17 cellular contexts compared by ENCODE assay signal in genomic region chr3:194298331-194299227, GRCh38. TPM values are rescaled to one million over a fixed set of nuclear protein-coding genes. Genes with fewer than 3 reads are reported as not detected.
DNase-seq lines count a peak whose midpoint lies in the region; TF ChIP-seq lines count a peak whose summit lies in the region.
"Had no signal": no experiment of that assay in that cellular context is flagged by ENCODE, and none has a peak within 500 bp of the region (broad histone marks: within the 10 kb centered on the region; RNA-seq: fewer than 3 reads in every experiment).

No MANE protein-coding gene starts in this region.

- H3K27me3 ChIP-seq in BE2C (no peaks in the 10 kb centered on the region), neuronal stem cell (ENCODE audit: control insufficient read depth in 3 of 3, insufficient read depth in 3 of 3, low read depth in 1 of 3, low read length in 3 of 3) (peaks cover 0 to 6% (median 0%) of the 10 kb centered on the region in 3 experiments)
- H3K27me3 ChIP-seq: hepatocyte had no signal

- H3K9ac ChIP-seq in neuronal stem cell (ENCODE audit: low read depth, low read length, poor library complexity), result peak overlapping the region; percentile 46

- H4K8ac ChIP-seq in neuronal stem cell (ENCODE audit: low read depth, low read length), result no peak overlapping the region

- no peaks in the 10 kb centered on the region for H3K79me1 ChIP-seq in neuronal stem cell (ENCODE audit: low read depth, low read length)

- no peaks in the 10 kb centered on the region for H3K9me3 ChIP-seq in BE2C
- no peaks in the 10 kb centered on the region for H3K9me3 ChIP-seq in neuronal stem cell (replicated peaks in 1 of 2; ENCODE audit: control insufficient read depth in 2 of 2, insufficient read depth in 1 of 2, low read depth in 1 of 2, low read length in 2 of 2)

- peak; percentile 55 for DNase-seq in BE2C
- peak; percentile 25 for DNase-seq in DMS79 treated with DMSO at 0.1 percent for 48 hours (lab: John Stamatoyannopoulos, UW)
- DNase-seq in SW480 (ENCODE audit: low spot score), result peak; percentile 57
- no peak for DNase-seq in neuronal stem cell (ENCODE audit: low spot score)
- no peak for DNase-seq in activated CD4-positive, CD25-positive, alpha-beta regulatory T cell treated with anti-CD3 and anti-CD28 coated beads, Interleukin-2, amount 50 U/mL, for 72 hours
- no peak for DNase-seq in stimulated activated CD4-positive, alpha-beta T cell treated with anti-CD3 and anti-CD28 coated beads, Interleukin-4, amount 100 ng/mL, for 1 hour
- no peak for DNase-seq in SHP77 treated with DMSO at 0.1 percent for 48 hours (lab: John Stamatoyannopoulos, UW)
- DNase-seq: activated CD4-positive, alpha-beta T cell treated with anti-CD3 and anti-CD28 coated beads, Interleukin-2, amount 10 ng/mL, durations not matched to agents 7 days and 5 days; COR-L47; kidney; NCI-H1417; NCI-H226; RPMI8226; stimulated activated naive CD4-positive, alpha-beta T cell treated with Interleukin-2 at 50 U/mL for 16 hours; SW 1271 had no signal

- no peak overlapping the region for H3K4ac ChIP-seq in neuronal stem cell (ENCODE audit: low read length)

- no peak overlapping the region for H2BK12ac ChIP-seq in neuronal stem cell (ENCODE audit: low read length)

- no peak overlapping the region for H3K4me3 ChIP-seq in BE2C (ENCODE audit: low read depth, low read length)
- peak overlapping the region in 1 of 2 donors; percentile 3 for H3K4me3 ChIP-seq in neuronal stem cell (ENCODE audit: low read length in 2 of 2)
- H3K4me3 ChIP-seq: coronary artery, hepatocyte had no signal

- H2BK120ac ChIP-seq in neuronal stem cell (ENCODE audit: low read depth, low read length), result no peak overlapping the region

- no peak overlapping the region for H2AFZ ChIP-seq in neuronal stem cell (ENCODE audit: low read length)
- H2AFZ ChIP-seq: hepatocyte had no signal

- peak overlapping the region; percentile 1 for H2AK5ac ChIP-seq in neuronal stem cell (ENCODE audit: low read depth, low read length)

- H3K4me2 ChIP-seq in neuronal stem cell (ENCODE audit: insufficient read depth, low read length, poor library complexity, severe bottlenecking), result no peak overlapping the region
- H3K4me2 ChIP-seq: hepatocyte had no signal

- no CpG with 5 or more reads among the region's 19 CpGs for WGBS in neuronal stem cell (ENCODE audit: extremely low coverage in 2 of 2, insufficient read length in 2 of 2, insufficient replicate concordance in 1 of 2), 2 donors

- TF ChIP-seq CTCF in BE2C (IDR thresholded peaks at IDR 0.05; ENCODE audit: low read depth, low read length), result no peak

- no peak overlapping the region for H4K91ac ChIP-seq in neuronal stem cell (ENCODE audit: low read depth, low read length, poor library complexity)

- H2BK5ac ChIP-seq in neuronal stem cell (ENCODE audit: low read length), result no peak overlapping the region

- no peak overlapping the region for H3K14ac ChIP-seq in neuronal stem cell (ENCODE audit: low read length)

- no peaks in the 10 kb centered on the region for H3K36me3 ChIP-seq in BE2C
- no peaks in the 10 kb centered on the region for H3K36me3 ChIP-seq in neuronal stem cell (replicated peaks in 1 of 2; ENCODE audit: control insufficient read depth in 2 of 2, insufficient read depth in 2 of 2, low read length in 2 of 2)

- H2BK15ac ChIP-seq in neuronal stem cell (ENCODE audit: low read length), result peak overlapping the region; percentile 34

- no peak overlapping the region for H3K23ac ChIP-seq in neuronal stem cell (ENCODE audit: low read depth, low read length, poor library complexity)

- peak overlapping the region; percentile 82 for H3K18ac ChIP-seq in neuronal stem cell (ENCODE audit: low read length)

- no peak overlapping the region for H3K27ac ChIP-seq in neuronal stem cell (replicated peaks; ENCODE audit: low read length)
- H3K27ac ChIP-seq: coronary artery had no signal

- H3K4me1 ChIP-seq in BE2C (peaks cover 32% of the 10 kb centered on the region), neuronal stem cell (ENCODE audit: control insufficient read depth in 2 of 2, insufficient read depth in 1 of 2, low read depth in 1 of 2, low read length in 2 of 2) (peaks cover 22 to 28% of the 10 kb centered on the region in 2 donors)

RNA-seq across cellular contexts. Expression of gene CPN2, which starts 52.5 kb away (rescaled TPM):
- not detected for polyA plus RNA-seq in BE2C (2012; ENCODE audit: insufficient read depth, insufficient read length, low read depth)
- not detected for polyA plus RNA-seq in neuronal stem cell (2013, experiment 1 of 2)
- polyA plus RNA-seq in neuronal stem cell (2013, experiment 2 of 2), result not detected

Comparison
In these comparisons a context has a peak if more than half of its experiments do, and no peak if none do; other contexts are left out.
1. DNase-seq: peak in BE2C (single experiment), DMS79 treated with DMSO at 0.1 percent for 48 hours (single experiment) and SW480 (single experiment); none in neuronal stem cell (single experiment), activated CD4-positive, CD25-positive, alpha-beta regulatory T cell treated with anti-CD3 and anti-CD28 coated beads, Interleukin-2, amount 50 U/mL, for 72 hours (single experiment), stimulated activated CD4-positive, alpha-beta T cell treated with anti-CD3 and anti-CD28 coated beads, Interleukin-4, amount 100 ng/mL, for 1 hour (single experiment) and SHP77 treated with DMSO at 0.1 percent for 48 hours (single experiment).